In the genomic region with DNA sequence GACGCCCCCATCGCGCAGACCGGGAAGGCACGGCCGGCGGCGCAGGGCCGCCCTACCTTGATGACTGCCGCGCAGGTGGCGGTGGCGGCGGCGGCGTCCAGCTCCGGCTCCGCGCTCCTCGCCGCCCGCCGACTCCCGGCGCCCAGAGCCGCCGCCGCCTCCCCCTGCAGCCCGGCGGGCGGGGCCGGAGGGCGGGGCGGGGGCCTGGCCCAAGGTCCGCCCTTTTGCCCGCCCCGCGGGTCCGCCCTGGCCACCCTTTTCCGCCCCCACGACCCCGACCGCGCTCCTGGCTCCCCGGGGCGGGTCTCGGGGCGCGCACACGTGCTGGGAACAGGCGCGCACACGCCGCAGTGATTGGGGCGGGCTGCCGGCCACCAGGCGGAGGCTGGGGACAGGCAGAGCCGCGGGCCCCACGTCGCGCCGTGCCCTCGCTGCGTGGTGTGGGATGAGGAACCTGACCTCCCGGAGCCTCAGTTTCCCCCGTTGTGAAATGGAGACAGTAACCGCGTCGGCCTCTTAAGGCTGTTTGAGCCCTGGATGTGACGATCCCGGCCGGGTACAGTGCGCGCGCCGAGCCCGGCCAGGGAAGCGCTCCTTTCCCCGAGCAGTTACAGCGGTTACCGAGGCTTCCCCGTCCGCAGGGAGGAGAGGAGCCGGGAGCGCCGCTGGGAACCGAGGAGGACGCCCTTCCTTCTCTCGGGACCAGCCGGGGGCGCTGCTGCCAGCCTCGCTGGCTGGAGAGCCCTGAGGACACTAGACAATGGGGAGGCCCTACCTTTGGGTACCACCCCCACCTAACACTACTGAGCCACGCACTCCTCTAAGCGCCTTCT, we compare ENCODE assay signal across 8 cellular contexts. TPM values are rescaled to one million over a fixed set of nuclear protein-coding genes. Genes with fewer than 3 reads are reported as not detected.
A peak's percentile ranks its signal among the peaks of the same experiment; 100 is the strongest.
DNase-seq lines count a peak whose midpoint lies in the region; ATAC-seq and TF ChIP-seq lines count a peak whose summit lies in the region.

A gene with protein sequence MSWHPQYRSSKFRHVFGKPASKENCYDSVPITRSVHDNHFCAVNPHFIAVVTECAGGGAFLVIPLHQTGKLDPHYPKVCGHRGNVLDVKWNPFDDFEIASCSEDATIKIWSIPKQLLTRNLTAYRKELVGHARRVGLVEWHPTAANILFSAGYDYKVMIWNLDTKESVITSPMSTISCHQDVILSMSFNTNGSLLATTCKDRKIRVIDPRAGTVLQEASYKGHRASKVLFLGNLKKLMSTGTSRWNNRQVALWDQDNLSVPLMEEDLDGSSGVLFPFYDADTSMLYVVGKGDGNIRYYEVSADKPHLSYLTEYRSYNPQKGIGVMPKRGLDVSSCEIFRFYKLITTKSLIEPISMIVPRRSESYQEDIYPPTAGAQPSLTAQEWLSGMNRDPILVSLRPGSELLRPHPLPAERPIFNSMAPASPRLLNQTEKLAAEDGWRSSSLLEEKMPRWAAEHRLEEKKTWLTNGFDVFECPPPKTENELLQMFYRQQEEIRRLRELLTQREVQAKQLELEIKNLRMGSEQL (minus strand): TSS at position 135 of the 833 bp plus-strand sequence. CDS start 34,977 bp downstream, outside the sequence.

- H3K4me1 ChIP-seq in A673 (ENCODE audit: insufficient read depth, low read length, poor library complexity, severe bottlenecking) (peaks cover 3% of the 10 kb centered on the region), endodermal cell (ENCODE audit: control insufficient read depth, insufficient read depth, low read length) (peaks cover 2% of the 10 kb centered on the region), mesodermal cell (ENCODE audit: control insufficient read depth, insufficient read depth, low read length, poor library complexity, severe bottlenecking) (peaks cover 14% of the 10 kb centered on the region)

- peak; percentile 79 for ATAC-seq in GM18511 (IDR thresholded peaks at IDR 0.05; ENCODE audit: unreplicated experiment)
- peak; percentile 65 for ATAC-seq in HG03442 (IDR thresholded peaks at IDR 0.05; ENCODE audit: unreplicated experiment)
- ATAC-seq in activated CD8-positive, alpha-beta memory T cell treated with anti-CD3 and anti-CD28 coated beads, Interleukin-2, amount 10 ng/mL, durations not matched to agents 7 days and 5 days, result peak; percentile 88

- H3K27ac Mint-ChIP-seq in activated CD8-positive, alpha-beta memory T cell treated with anti-CD3 and anti-CD28 coated beads, Interleukin-2, amount 10 ng/mL, durations not matched to agents 7 days and 5 days, result peak within 1 kb of the TSS; percentile 71
- H3K27ac Mint-ChIP-seq in endodermal cell, result peak within 1 kb of the TSS; percentile 90

- intact Hi-C loops in A673 (cut with micrococcal nuclease; ENCODE audit: unreplicated experiment), result no loop called here

- POLR2A ChIA-PET in A673 (lab: Charles Lee; ENCODE audit: low non-redundant PET), result interaction anchor here (0.6 kb wide), 1 partner anchor 136 kb away, joined by 6 read pairs; no protein-coding TSS in a partner anchor

- H3K27me3 ChIP-seq in A673 (replicated peaks; ENCODE audit: insufficient read depth, low read depth, low read length, poor library complexity) (no peaks in the 10 kb centered on the region), endodermal cell (ENCODE audit: control insufficient read depth, insufficient read depth, low read length, poor library complexity, severe bottlenecking) (no peaks in the 10 kb centered on the region)

- peak within 1 kb of the TSS; percentile 47 for H3K9ac ChIP-seq in endodermal cell (ENCODE audit: extremely low read depth, low read length, poor library complexity, severe bottlenecking)

- 1 to 3% methylated on average over 23 to 95 of the region's 95 CpGs for WGBS in endodermal cell (ENCODE audit: insufficient coverage in 1 of 2, insufficient read length in 1 of 2), 2 experiments
- 1% methylated on average over 70 to 85 of the region's 95 CpGs for WGBS in mesodermal cell (ENCODE audit: insufficient coverage in 2 of 2), 2 experiments

- H3K9me3 Mint-ChIP-seq in activated CD8-positive, alpha-beta memory T cell treated with anti-CD3 and anti-CD28 coated beads, Interleukin-2, amount 10 ng/mL, durations not matched to agents 7 days and 5 days (ENCODE audit: low read depth), result no peaks in the 10 kb centered on the region
- H3K9me3 Mint-ChIP-seq in endodermal cell, result no peaks in the 10 kb centered on the region

- DNase-seq in A673 (ENCODE audit: low spot score), result peak; percentile 73
- DNase-seq in NCI-H82 (lab: John Stamatoyannopoulos, UW), result peak; percentile 91
- peak; percentile 80 for DNase-seq in activated CD8-positive, alpha-beta memory T cell treated with anti-CD3 and anti-CD28 coated beads, Interleukin-2, amount 10 ng/mL, durations not matched to agents 7 days and 5 days
- DNase-seq in endodermal cell, result peak; percentile 95
- DNase-seq in stimulated activated CD8-positive, alpha-beta memory T cell treated with anti-CD3 and anti-CD28 coated beads, Interleukin-15, amount 100 ng/mL, for 24 hours (ENCODE audit: low read depth), result peak; percentile 49

- H3K4me3 Mint-ChIP-seq in activated CD8-positive, alpha-beta memory T cell treated with anti-CD3 and anti-CD28 coated beads, Interleukin-2, amount 10 ng/mL, durations not matched to agents 7 days and 5 days, result peak within 1 kb of the TSS; percentile 79
- H3K4me3 Mint-ChIP-seq in endodermal cell, result peak within 1 kb of the TSS; percentile 72

- H3K27me3 Mint-ChIP-seq in activated CD8-positive, alpha-beta memory T cell treated with anti-CD3 and anti-CD28 coated beads, Interleukin-2, amount 10 ng/mL, durations not matched to agents 7 days and 5 days, result no peaks in the 10 kb centered on the region
- H3K27me3 Mint-ChIP-seq in endodermal cell (ENCODE audit: insufficient read depth), result no peaks in the 10 kb centered on the region

- H3K36me3 Mint-ChIP-seq in activated CD8-positive, alpha-beta memory T cell treated with anti-CD3 and anti-CD28 coated beads, Interleukin-2, amount 10 ng/mL, durations not matched to agents 7 days and 5 days, result no peaks in the 10 kb centered on the region
- H3K36me3 Mint-ChIP-seq in endodermal cell (ENCODE audit: low read depth), result no peaks in the 10 kb centered on the region

- CTCF ChIA-PET in A673 (lab: Charles Lee), result interaction anchor here (0.6 kb wide), 1 partner anchor 10 kb away, joined by 4 read pairs; no protein-coding TSS in a partner anchor
- CTCF ChIA-PET in activated CD8-positive, alpha-beta memory T cell treated with anti-CD3 and anti-CD28 coated beads, Interleukin-2, amount 10 ng/mL, durations not matched to agents 7 days and 5 days (lab: Charles Lee), result interaction anchor here (0.9 to 5.8 kb wide), 11 partner anchors 10 to 118 kb away, joined by 3 to 42 read pairs (median 4); a partner anchor contains a TSS

- no TSS peak for BruUV-seq in A673 (replicated peaks; lab: Mats Ljungman, UMichigan)

- no peaks in the 10 kb centered on the region for H3K9me3 ChIP-seq in A673 (ENCODE audit: low read depth, low read length, poor library complexity, severe bottlenecking)
- H3K9me3 ChIP-seq in endodermal cell (ENCODE audit: control insufficient read depth, low read length), result no peaks in the 10 kb centered on the region
- H3K9me3 ChIP-seq in mesodermal cell (ENCODE audit: control insufficient read depth, low read length), result no peaks in the 10 kb centered on the region

- peak; percentile 51 for TF ChIP-seq CTCF in A673 (conservative IDR thresholded peaks at IDR 0.05; ENCODE audit: low read depth, low read length)
- peak; percentile 83 for TF ChIP-seq CTCF in endodermal cell (conservative IDR thresholded peaks at IDR 0.05)

- H3K4me3 ChIP-seq in A673 (ENCODE audit: low read depth, low read length, poor library complexity, severe bottlenecking) (peak within 1 kb of the TSS; percentile 57), endodermal cell (ENCODE audit: low read length) (peak within 1 kb of the TSS; percentile 81), mesodermal cell (ENCODE audit: extremely low read depth, insufficient read depth, low read length, poor library complexity, severe bottlenecking) (peak within 1 kb of the TSS; percentile 71)

- no peaks in the 10 kb centered on the region for H3K36me3 ChIP-seq in A673 (ENCODE audit: insufficient read depth, low read length, poor library complexity, severe bottlenecking)
- H3K36me3 ChIP-seq in endodermal cell (ENCODE audit: control insufficient read depth, insufficient read depth, low read length), result no peaks in the 10 kb centered on the region
- H3K36me3 ChIP-seq in mesodermal cell (ENCODE audit: control insufficient read depth, insufficient read depth, low read length), result no peaks in the 10 kb centered on the region

- H3K4me1 Mint-ChIP-seq in activated CD8-positive, alpha-beta memory T cell treated with anti-CD3 and anti-CD28 coated beads, Interleukin-2, amount 10 ng/mL, durations not matched to agents 7 days and 5 days, result peaks cover 11% of the 10 kb centered on the region
- peaks cover 17% of the 10 kb centered on the region for H3K4me1 Mint-ChIP-seq in endodermal cell

- H3K27ac ChIP-seq in A673 (ENCODE audit: low read depth, low read length, poor library complexity, severe bottlenecking) (no peak within 1 kb of the TSS), endodermal cell (ENCODE audit: low read depth, low read length) (no peak within 1 kb of the TSS), mesodermal cell (ENCODE audit: low read depth, low read length, severe bottlenecking) (peak within 1 kb of the TSS; percentile 67)

RNA-seq across cellular contexts. Expression of the gene that starts here (rescaled TPM):
- 0.52 and 0.68 TPM in 2 replicates for total RNA-seq in A673 (2021)
- 10 to 100 TPM in 1 of 2 experiments, 1 to 10 TPM in 1; 6.2 to 11.5 TPM for total RNA-seq in activated CD8-positive, alpha-beta memory T cell treated with anti-CD3 and anti-CD28 coated beads, Interleukin-2, amount 10 ng/mL, durations not matched to agents 7 days and 5 days
- 10 to 100 TPM; 21.0 to 22.8 TPM for total RNA-seq in endodermal cell
- 10.1 TPM for polyA plus RNA-seq in endodermal cell (2013, experiment 1 of 2)
- polyA plus RNA-seq in endodermal cell (2013, experiment 2 of 2), result 10.4 TPM
- 17.3 TPM for polyA plus RNA-seq in mesodermal cell (2013, experiment 1 of 2)
- 14.8 TPM for polyA plus RNA-seq in mesodermal cell (2013, experiment 2 of 2)

Comparison
In these comparisons a context has a peak if more than half of its experiments do, and no peak if none do; other contexts are left out.
1. Peak in DNase-seq and H3K4me3 ChIP-seq in A673; RNA of the gene not detected or under 1 TPM.